In the genomic region with DNA sequence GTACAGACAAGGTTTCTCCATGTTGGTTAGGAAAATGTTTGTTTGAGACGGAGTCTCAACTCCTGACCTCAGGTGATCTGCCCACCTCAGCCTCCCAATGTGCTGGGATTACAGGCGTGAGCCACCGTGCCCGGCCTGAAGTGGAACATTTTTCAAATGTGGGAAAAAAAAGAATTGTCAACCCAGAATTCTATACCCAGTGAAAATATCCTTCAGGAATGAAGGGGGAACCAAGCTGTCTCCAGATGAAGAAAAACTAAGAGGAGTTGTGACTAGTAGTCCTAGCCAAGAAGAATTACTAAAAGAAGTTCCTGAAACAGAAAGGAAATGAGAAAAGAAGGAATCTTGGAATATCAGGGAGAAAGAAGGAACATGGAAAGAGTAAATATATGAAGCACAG, we compare ENCODE assay signal across 32 cellular contexts.
"Had no signal": no experiment of that assay in that cellular context is flagged by ENCODE, and none has a peak within 500 bp of the region (broad histone marks: within the 10 kb centered on the region; RNA-seq: fewer than 3 reads in every experiment).

No MANE protein-coding gene starts in this region.

- DNase-seq: activated effector memory CD4-positive, alpha-beta T cell treated with anti-CD3 and anti-CD28 coated beads, Interleukin-2, amount 50 U/mL, for 16 hours; activated effector memory CD4-positive, alpha-beta T cell treated with Interleukin-2 at 50 U/mL for 16 hours; activated gamma-delta T cell; activated gamma-delta T cell treated with Interleukin-2 at 50 U/mL for 16 hours; activated naive CD4-positive, alpha-beta T cell; activated naive CD4-positive, alpha-beta T cell treated with anti-CD3 and anti-CD28 coated beads for 36 hours; activated naive CD4-positive, alpha-beta T cell treated with anti-CD3 and anti-CD28 coated beads, Interleukin-2, amount 10 ng/mL, durations not matched to agents 7 days and 5 days; activated naive CD4-positive, alpha-beta T cell treated with anti-CD3 and anti-CD28 coated beads, Interleukin-2, amount 50 U/mL, for 16 hours; activated naive CD4-positive, alpha-beta T cell treated with Interleukin-2 at 50 U/mL for 16 hours; activated naive CD8-positive, alpha-beta T cell treated with anti-CD3 and anti-CD28 coated beads for 36 hours; activated naive CD8-positive, alpha-beta T cell treated with anti-CD3 and anti-CD28 coated beads, Interleukin-2, amount 10 ng/mL, durations not matched to agents 7 days and 5 days; activated naive CD8-positive, alpha-beta T cell treated with anti-CD3 and anti-CD28 coated beads, Interleukin-2, amount 50 U/mL, for 24 hours; activated T-cell treated with anti-CD3 and anti-CD28 coated beads, Interleukin-2, amount 50 U/mL, for 4 hours; activated T-cell treated with anti-CD3 and anti-CD28 coated beads, Interleukin-2, amount 50 U/mL, for 48 hours; activated T-cell treated with anti-CD3 and anti-CD28 coated beads, Interleukin-2, amount 50 U/mL, for 72 hours; adrenal gland; amniotic stem cell; amygdala; anterior cingulate cortex; aorta; body of pancreas; brain microvascular endothelial cell; caudate nucleus; central memory CD4-positive, alpha-beta T cell; cerebellar nuclear complex had no signal

- H3K27me3 ChIP-seq: ascending aorta, body of pancreas, brain microvascular endothelial cell, breast epithelium, cardiac muscle cell had no signal

- H3K36me3 ChIP-seq: adrenal gland, ascending aorta, brain microvascular endothelial cell, breast epithelium, cardiac muscle cell had no signal

- FAIRE-seq: astrocyte, bronchial epithelial cell had no signal

- H3K27ac ChIP-seq: adrenal gland, ascending aorta, body of pancreas, brain microvascular endothelial cell, breast epithelium, cardiac muscle cell had no signal

- H3K4me3 ChIP-seq: adrenal gland, ascending aorta, body of pancreas, breast epithelium, cardiac muscle cell had no signal

- H3K4me1 ChIP-seq: adrenal gland, ascending aorta, body of pancreas, breast epithelium had no signal

- ATAC-seq: activated naive CD4-positive, alpha-beta T cell treated with anti-CD3 and anti-CD28 coated beads, Interleukin-2, amount 50 U/mL, for 72 hours; activated naive CD8-positive, alpha-beta T cell treated with anti-CD3 and anti-CD28 coated beads, Interleukin-2, amount 50 U/mL, for 24 hours; activated T-cell treated with anti-CD3 and anti-CD28 coated beads, Interleukin-2, amount 50 U/mL, for 4 hours; activated T-cell treated with anti-CD3 and anti-CD28 coated beads, Interleukin-2, amount 50 U/mL, for 72 hours; activated T-helper 17 cell treated with anti-CD3 and anti-CD28 coated beads, Interleukin-2, amount 50 U/mL, for 72 hours; body of pancreas had no signal
